In genomic region chr12:68364893-68365725, GRCh38 we compare ENCODE assay signal across 1 cellular context.
TF ChIP-seq lines count a peak whose summit lies in the region.

No MANE protein-coding gene starts in this region.

TF ChIP-seq in K562, 482 proteins besides CTCF, POLR2A, EP300 and RAD21 (continued from another document and continues in another):
- TF ChIP-seq ZNF318 (IDR thresholded peaks at IDR 0.05; ENCODE audit: borderline replicate concordance in 1 of 2, low read depth in 1 of 2) (peak in 1 of 2 experiments; percentile 15; a peak in 1 of 4 replicates), HDAC1 (IDR thresholded peaks at IDR 0.05) (peak in 1 of 2 experiments; percentile 65; a peak in 1 of 4 replicates), ZNF507 (tag; conservative IDR thresholded peaks at IDR 0.05) (no peak), MCM7 (IDR thresholded peaks at IDR 0.05) (no peak), SFPQ (IDR thresholded peaks at IDR 0.05; ENCODE audit: low read depth, low read length) (no peak), ZNF316 (IDR thresholded peaks at IDR 0.05) (peak; percentile 1; the same call in 1 of the 2 replicates), RBM34 (IDR thresholded peaks at IDR 0.05; ENCODE audit: borderline replicate concordance, insufficient read depth, low read length) (no peak), CBFB (CRISPR knock-in tag; IDR thresholded peaks at IDR 0.05) (no peak; the same call in 1 of the 2 replicates), CBFA2T2 (conservative IDR thresholded peaks at IDR 0.05) (peak; percentile 38), DMBX1 (CRISPR knock-in tag; IDR thresholded peaks at IDR 0.05; ENCODE audit: borderline replicate concordance) (peak; percentile 32; the same call in 1 of the 2 replicates), ADNP (tag; IDR thresholded peaks at IDR 0.05) (no peak), HBP1 (CRISPR knock-in tag; IDR thresholded peaks at IDR 0.05) (no peak), STAT6 (CRISPR knock-in tag; IDR thresholded peaks at IDR 0.05) (no peak), PATZ1 (CRISPR knock-in tag; IDR thresholded peaks at IDR 0.05; ENCODE audit: borderline replicate concordance) (no peak), ZNF23 (CRISPR knock-in tag; IDR thresholded peaks at IDR 0.05) (no peak), FIP1L1 (IDR thresholded peaks at IDR 0.05; ENCODE audit: low read depth, low read length, poor library complexity, severe bottlenecking) (no peak), ZNF3 (CRISPR knock-in tag; IDR thresholded peaks at IDR 0.05) (no peak), ZSCAN29 (IDR thresholded peaks at IDR 0.05) (no peak), TCF7 (IDR thresholded peaks at IDR 0.05; ENCODE audit: borderline replicate concordance) (no peak), ESRRB (CRISPR knock-in tag; IDR thresholded peaks at IDR 0.05; ENCODE audit: borderline replicate concordance) (no peak), PHB2 (IDR thresholded peaks at IDR 0.05; ENCODE audit: low read depth) (no peak), GTF2F1 (IDR thresholded peaks at IDR 0.05; ENCODE audit: low read depth, low read length) (no peak; the same call in 1 of the 2 replicates), NFE2L1 (tag; IDR thresholded peaks at IDR 0.05; ENCODE audit: borderline replicate concordance, low read depth) (no peak), CLOCK (CRISPR knock-in tag; IDR thresholded peaks at IDR 0.05; ENCODE audit: borderline replicate concordance) (no peak), CAMTA2 (CRISPR knock-in tag; conservative IDR thresholded peaks at IDR 0.05) (no peak), KDM2B (CRISPR knock-in tag; IDR thresholded peaks at IDR 0.05) (no peak), GATAD2B (IDR thresholded peaks at IDR 0.05; ENCODE audit: borderline replicate concordance) (no peak), ZNF24 (IDR thresholded peaks at IDR 0.05) (no peak), ZNF197 (CRISPR knock-in tag; IDR thresholded peaks at IDR 0.05; ENCODE audit: low read depth) (peak; percentile 89), ZNF707 (CRISPR knock-in tag; conservative IDR thresholded peaks at IDR 0.05) (no peak), ZNF436 (CRISPR knock-in tag; IDR thresholded peaks at IDR 0.05) (no peak), FOXA1 (IDR thresholded peaks at IDR 0.05; ENCODE audit: borderline replicate concordance) (no peak), CREM (IDR thresholded peaks at IDR 0.05; ENCODE audit: low read depth) (peak; percentile 66; the same call in 1 of the 2 replicates), MYC (IDR thresholded peaks at IDR 0.05; ENCODE audit: low read depth, low read length) (peak; percentile 66), MYC (CRISPR knock-in tag; IDR thresholded peaks at IDR 0.05; ENCODE audit: borderline replicate concordance, low read depth) (peak; percentile 45; the same call in 1 of the 2 replicates), ZNF561 (CRISPR knock-in tag; conservative IDR thresholded peaks at IDR 0.05) (no peak)
